ENCODE assay signal across 13 cellular contexts in the genomic region with DNA sequence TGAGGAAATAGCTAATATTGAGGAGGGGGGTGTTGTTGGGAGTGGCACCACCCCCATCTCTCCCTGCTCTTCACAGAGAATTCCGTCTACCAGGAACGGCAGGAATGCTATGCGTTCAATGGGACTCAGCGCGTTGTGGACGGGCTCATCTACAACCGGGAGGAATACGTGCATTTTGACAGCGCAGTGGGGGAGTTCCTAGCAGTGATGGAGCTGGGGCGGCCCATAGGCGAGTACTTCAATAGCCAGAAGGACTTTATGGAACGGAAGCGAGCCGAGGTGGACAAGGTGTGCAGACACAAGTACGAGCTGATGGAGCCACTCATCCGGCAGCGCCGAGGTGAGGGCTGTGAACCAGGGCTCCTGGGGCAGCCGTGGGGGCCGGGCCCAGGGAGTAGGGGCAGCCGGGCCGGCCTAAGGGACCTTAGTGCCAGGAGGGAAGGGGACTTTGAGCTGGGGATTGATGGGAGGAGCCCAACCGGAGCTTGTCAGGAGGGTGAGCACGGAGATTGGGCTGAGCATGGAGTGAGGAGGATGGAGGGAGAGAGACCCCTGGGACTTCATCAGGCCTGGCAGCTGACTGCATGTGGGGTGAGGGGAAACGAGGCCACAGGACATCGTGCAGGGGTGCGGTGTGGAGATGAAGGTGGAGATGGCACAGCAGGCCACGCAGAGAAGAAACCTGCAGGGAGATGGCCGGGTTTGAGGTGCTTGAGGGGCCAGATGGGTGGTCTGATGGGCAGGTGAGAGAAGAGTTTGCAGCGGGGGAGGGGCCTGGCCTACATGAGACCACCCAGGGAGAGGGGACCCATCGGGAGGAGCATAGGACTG. TPM values are rescaled to one million over a fixed set of nuclear protein-coding genes. Genes with fewer than 3 reads are reported as not detected.
DNase-seq lines count a peak whose midpoint lies in the region; ATAC-seq, FAIRE-seq and TF ChIP-seq lines count a peak whose summit lies in the region.
"Had no signal": no experiment of that assay in that cellular context is flagged by ENCODE, and none has a peak within 500 bp of the region (broad histone marks: within the 10 kb centered on the region; RNA-seq: fewer than 3 reads in every experiment).

No MANE protein-coding gene starts in this region.

- no peak overlapping the region for H3K27ac ChIP-seq in A549
- H3K27ac ChIP-seq in upper lobe of right lung, result no peak overlapping the region
- H3K27ac ChIP-seq: transverse colon had no signal

- peak overlapping the region; percentile 41; the same call in 2 of the 3 replicates for H3K4me2 ChIP-seq in A549

- H3K4me3 ChIP-seq in A549, result no peak overlapping the region
- no peak overlapping the region for H3K4me3 ChIP-seq in upper lobe of right lung
- H3K4me3 ChIP-seq: transverse colon had no signal

- H3K36me3 Mint-ChIP-seq in activated naive CD8-positive, alpha-beta T cell treated with anti-CD3 and anti-CD28 coated beads for 36 hours, result no peaks in the 10 kb centered on the region
- H3K36me3 Mint-ChIP-seq: immature natural killer cell had no signal

- TF ChIP-seq EP300 in A549 (IDR thresholded peaks at IDR 0.05), result no peak

- POLR2A ChIA-PET in A549 (lab: Yijun Ruan, JAX), result no interaction called here

- FAIRE-seq in A549 (lab: Jason Lieb, UNC), result no peak
- FAIRE-seq: endometrium had no signal

- intact Hi-C loops in upper lobe of right lung (cut with DNase I), result no loop called here

- H3K4me3 Mint-ChIP-seq in activated naive CD8-positive, alpha-beta T cell treated with anti-CD3 and anti-CD28 coated beads for 36 hours, result peak overlapping the region; percentile 15
- H3K4me3 Mint-ChIP-seq: immature natural killer cell had no signal

- TF ChIP-seq CTCF in A549 (IDR thresholded peaks at IDR 0.05) (no peak), upper lobe of right lung (IDR thresholded peaks at IDR 0.05) (no peak)

- H3K9me3 Mint-ChIP-seq in activated naive CD8-positive, alpha-beta T cell treated with anti-CD3 and anti-CD28 coated beads for 36 hours, result no peaks in the 10 kb centered on the region
- H3K9me3 Mint-ChIP-seq: immature natural killer cell had no signal

- no peaks in the 10 kb centered on the region for H3K9me3 ChIP-seq in A549
- no peaks in the 10 kb centered on the region for H3K9me3 ChIP-seq in upper lobe of right lung
- H3K9me3 ChIP-seq: transverse colon had no signal

- no peak for TF ChIP-seq RAD21 in A549 (conservative IDR thresholded peaks at IDR 0.05 in 1 of 2, IDR thresholded peaks at IDR 0.05 in 1 of 2)

- no peak for TF ChIP-seq POLR2A in A549 (IDR thresholded peaks at IDR 0.05; ENCODE audit: low read length)

- no peaks in the 10 kb centered on the region for H3K36me3 ChIP-seq in upper lobe of right lung
- H3K36me3 ChIP-seq: transverse colon had no signal

- 16% methylated on average over 10 of the region's 31 CpGs for WGBS in A549 (ENCODE audit: missing lambda C conversion rate)

- peaks cover 61% of the 10 kb centered on the region for H3K27me3 Mint-ChIP-seq in activated naive CD8-positive, alpha-beta T cell treated with anti-CD3 and anti-CD28 coated beads for 36 hours

- no peak for DNase-seq in A549 (ENCODE audit: low read depth in 1 of 2, low spot score in 1 of 2)
- peak; percentile 50 for DNase-seq in ELF-1 (ENCODE audit: low read depth, low spot score)
- DNase-seq in activated naive CD8-positive, alpha-beta T cell treated with anti-CD3 and anti-CD28 coated beads for 36 hours, result no peak
- peak; percentile 69 for DNase-seq in left kidney (ENCODE audit: low read depth, low spot score)
- DNase-seq in upper lobe of right lung, result no peak
- no peak for DNase-seq in HK-2 (ENCODE audit: unreplicated experiment)
- DNase-seq in activated naive CD4-positive, alpha-beta T cell treated with Interleukin-2 at 50 U/mL for 16 hours, result no peak
- DNase-seq in NCI-H146 (lab: John Stamatoyannopoulos, UW), result no peak
- DNase-seq: immature natural killer cell; NCI-H1092; stimulated activated CD4-positive, alpha-beta T cell treated with anti-CD3 and anti-CD28 coated beads, Interleukin-4, amount 100 ng/mL, for 4 hours; transverse colon had no signal

- H3K27me3 ChIP-seq in upper lobe of right lung, result peaks cover 35% of the 10 kb centered on the region

- H3K4me1 Mint-ChIP-seq in activated naive CD8-positive, alpha-beta T cell treated with anti-CD3 and anti-CD28 coated beads for 36 hours, result peaks cover 14% of the 10 kb centered on the region
- H3K4me1 Mint-ChIP-seq: immature natural killer cell had no signal

- ATAC-seq in A549, result peak; percentile 26 to 52; a peak in 3 of 6 replicates
- ATAC-seq in upper lobe of right lung, result no peak

- H3K27ac Mint-ChIP-seq in activated naive CD8-positive, alpha-beta T cell treated with anti-CD3 and anti-CD28 coated beads for 36 hours, result no peak overlapping the region
- H3K27ac Mint-ChIP-seq: immature natural killer cell had no signal

- no peaks in the 10 kb centered on the region for H3K4me1 ChIP-seq in A549
- no peaks in the 10 kb centered on the region for H3K4me1 ChIP-seq in upper lobe of right lung

- CTCF ChIA-PET in A549 (lab: Yijun Ruan, JAX), result interaction anchor here (0.7 to 1.6 kb wide), 10 partner anchors 10 to 133 kb away, joined by 3 to 6 read pairs (median 4); no protein-coding TSS in a partner anchor

TF ChIP-seq in A549, 52 proteins besides CTCF, POLR2A, EP300 and RAD21:
- TF ChIP-seq MYC (IDR thresholded peaks at IDR 0.05; ENCODE audit: borderline replicate concordance, low read length) (no peak), NFE2L2 (conservative IDR thresholded peaks at IDR 0.05; ENCODE audit: low read length) (no peak), TP53 (CRISPR knock-in tag; IDR thresholded peaks at IDR 0.05) (no peak), PHF8 (IDR thresholded peaks at IDR 0.05; ENCODE audit: borderline replicate concordance, low read depth) (no peak), MAFK (IDR thresholded peaks at IDR 0.05; ENCODE audit: partially characterized antibody) (no peak), EHF (CRISPR knock-in tag; IDR thresholded peaks at IDR 0.05) (no peak), EHMT2 (IDR thresholded peaks at IDR 0.05; ENCODE audit: low read depth) (no peak), KDM5A (IDR thresholded peaks at IDR 0.05) (no peak), GATA3 (IDR thresholded peaks at IDR 0.05; ENCODE audit: borderline replicate concordance) (no peak), CHD2 (IDR thresholded peaks at IDR 0.05; ENCODE audit: low read length, partially characterized antibody) (no peak), SREBF2 (IDR thresholded peaks at IDR 0.05) (no peak)
- TF ChIP-seq, protein P1, sequence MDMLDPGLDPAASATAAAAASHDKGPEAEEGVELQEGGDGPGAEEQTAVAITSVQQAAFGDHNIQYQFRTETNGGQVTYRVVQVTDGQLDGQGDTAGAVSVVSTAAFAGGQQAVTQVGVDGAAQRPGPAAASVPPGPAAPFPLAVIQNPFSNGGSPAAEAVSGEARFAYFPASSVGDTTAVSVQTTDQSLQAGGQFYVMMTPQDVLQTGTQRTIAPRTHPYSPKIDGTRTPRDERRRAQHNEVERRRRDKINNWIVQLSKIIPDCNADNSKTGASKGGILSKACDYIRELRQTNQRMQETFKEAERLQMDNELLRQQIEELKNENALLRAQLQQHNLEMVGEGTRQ (IDR thresholded peaks at IDR 0.05), result no peak
- TF ChIP-seq, protein P2, sequence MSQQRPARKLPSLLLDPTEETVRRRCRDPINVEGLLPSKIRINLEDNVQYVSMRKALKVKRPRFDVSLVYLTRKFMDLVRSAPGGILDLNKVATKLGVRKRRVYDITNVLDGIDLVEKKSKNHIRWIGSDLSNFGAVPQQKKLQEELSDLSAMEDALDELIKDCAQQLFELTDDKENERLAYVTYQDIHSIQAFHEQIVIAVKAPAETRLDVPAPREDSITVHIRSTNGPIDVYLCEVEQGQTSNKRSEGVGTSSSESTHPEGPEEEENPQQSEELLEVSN (IDR thresholded peaks at IDR 0.05; ENCODE audit: borderline replicate concordance, low read depth), result no peak
- TF ChIP-seq, protein P3, sequence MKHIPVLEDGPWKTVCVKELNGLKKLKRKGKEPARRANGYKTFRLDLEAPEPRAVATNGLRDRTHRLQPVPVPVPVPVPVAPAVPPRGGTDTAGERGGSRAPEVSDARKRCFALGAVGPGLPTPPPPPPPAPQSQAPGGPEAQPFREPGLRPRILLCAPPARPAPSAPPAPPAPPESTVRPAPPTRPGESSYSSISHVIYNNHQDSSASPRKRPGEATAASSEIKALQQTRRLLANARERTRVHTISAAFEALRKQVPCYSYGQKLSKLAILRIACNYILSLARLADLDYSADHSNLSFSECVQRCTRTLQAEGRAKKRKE (CRISPR knock-in tag; IDR thresholded peaks at IDR 0.05; ENCODE audit: low read depth), result no peak
TF ChIP-seq in A549: peak in this region for 0.

RNA-seq across cellular contexts. Expression of a gene that starts 41.3 kb away (rescaled TPM):
- polyA plus RNA-seq in A549 (2011; rRNA removed) (not detected in 2 replicates), A549 (2017; fragmentation: RNase III; extraction: RNeasy Plus Mini Kit Qiagen cat#74134 plus additional on column Dnase treatment) (not detected in 3 replicates)
- not detected in 2 replicates for polyA plus RNA-seq in A549 (2012; cell fraction: cytosol; rRNA removed)
- polyA plus RNA-seq in A549 (2012; cell fraction: nucleus; rRNA removed), result not detected in 2 replicates
- polyA minus RNA-seq in A549 (2011; rRNA and poly(A)+ RNA removed), result not detected in 2 replicates
- total RNA-seq in activated naive CD8-positive, alpha-beta T cell treated with anti-CD3 and anti-CD28 coated beads for 36 hours, result 1 to 10 TPM; 8.2 to 9.3 TPM
- total RNA-seq in upper lobe of right lung, result 385 TPM

RNA-seq across cellular contexts. Expression of a gene that starts 43.6 kb away (rescaled TPM):
- polyA plus RNA-seq in A549 (2011; rRNA removed), result not detected in 2 replicates
- 0.01 and 0.07 TPM in 2 replicates for polyA plus RNA-seq in A549 (2012; cell fraction: cytosol; rRNA removed)
- not detected in 2 replicates for polyA plus RNA-seq in A549 (2012; cell fraction: nucleus; rRNA removed)
- 0.09 TPM in 1 of 3 replicates, not detected in the others for polyA plus RNA-seq in A549 (2017; fragmentation: RNase III; extraction: RNeasy Plus Mini Kit Qiagen cat#74134 plus additional on column Dnase treatment)
- polyA minus RNA-seq in A549 (2011; rRNA and poly(A)+ RNA removed), result not detected in 2 replicates
- total RNA-seq in activated naive CD8-positive, alpha-beta T cell treated with anti-CD3 and anti-CD28 coated beads for 36 hours, result 10 to 100 TPM; 14.7 to 16.3 TPM
- total RNA-seq in upper lobe of right lung, result 491 TPM

Comparison
In these comparisons a context has a peak if more than half of its experiments do, and no peak if none do; other contexts are left out.
1. DNase-seq: peak in ELF-1 (single experiment) and left kidney (single experiment); none in A549 (0 of 2), activated naive CD8-positive, alpha-beta T cell treated with anti-CD3 and anti-CD28 coated beads for 36 hours (single experiment), upper lobe of right lung (single experiment), HK-2 (single experiment), activated naive CD4-positive, alpha-beta T cell treated with Interleukin-2 at 50 U/mL for 16 hours (single experiment) and NCI-H146 (single experiment).
2. RNA of a gene that starts 41.3 kb away (total RNA-seq): 385 TPM in upper lobe of right lung (single experiment); 8.2 to 9.3 TPM in activated naive CD8-positive, alpha-beta T cell treated with anti-CD3 and anti-CD28 coated beads for 36 hours; every median in the first group is over 10 times any median in the second.
3. RNA of a gene that starts 43.6 kb away (total RNA-seq): 491 TPM in upper lobe of right lung (single experiment); 14.7 to 16.3 TPM in activated naive CD8-positive, alpha-beta T cell treated with anti-CD3 and anti-CD28 coated beads for 36 hours; every median in the first group is over 10 times any median in the second.